In the genomic region with DNA sequence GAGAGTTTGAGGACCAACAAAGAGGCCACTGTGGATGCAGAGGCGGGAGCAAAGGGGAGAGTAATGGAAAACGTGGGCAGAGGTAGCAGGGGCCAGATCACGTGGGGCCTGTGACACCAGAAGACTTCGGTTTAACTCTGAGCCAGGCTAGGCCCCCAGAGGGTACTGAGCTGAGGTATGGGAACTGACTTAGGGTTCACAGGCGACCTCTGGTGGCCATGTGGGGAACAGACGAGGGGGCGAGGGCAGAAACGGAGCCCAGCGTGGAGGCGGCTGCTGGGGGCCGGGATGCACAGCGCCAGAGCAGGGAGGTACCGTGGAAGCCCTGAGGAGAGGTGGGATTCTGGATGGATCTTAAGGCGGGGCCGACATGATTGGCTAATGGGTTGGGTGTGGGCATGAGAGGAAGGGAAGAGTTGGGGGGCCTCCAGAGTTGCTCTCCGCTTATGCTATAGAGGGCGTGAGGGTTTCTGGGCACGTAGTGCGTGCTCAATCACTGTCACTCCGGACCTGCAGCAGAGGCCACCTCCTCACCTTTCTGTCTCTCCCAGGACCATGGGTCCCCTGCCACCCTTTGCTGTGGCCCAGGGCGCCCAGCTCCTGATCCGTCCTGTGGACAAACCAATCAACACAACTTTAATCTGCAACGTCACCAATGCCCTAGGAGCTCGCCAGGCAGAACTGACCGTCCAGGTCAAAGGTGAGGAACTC, we compare ENCODE assay signal across 9 cellular contexts. TPM values are rescaled to one million over a fixed set of nuclear protein-coding genes. Genes with fewer than 3 reads are reported as not detected.
DNase-seq lines count a peak whose midpoint lies in the region; ATAC-seq, FAIRE-seq and TF ChIP-seq lines count a peak whose summit lies in the region.
"Had no signal": no experiment of that assay in that cellular context is flagged by ENCODE, and none has a peak within 500 bp of the region (broad histone marks: within the 10 kb centered on the region; RNA-seq: fewer than 3 reads in every experiment).

No MANE protein-coding gene starts in this region.

- dilution Hi-C loops in endothelial cell of umbilical vein (cut with MboI; ENCODE audit: extremely low pct_ligation_motif_present, low sequenced_read_pairs), result no loop called here

- CTCF ChIA-PET in endothelial cell of umbilical vein (lab: Charles Lee), result interaction anchor here (0.6 to 13.3 kb wide), 23 partner anchors 9 to 189 kb away, joined by 3 to 272 read pairs (median 4); a partner anchor contains a TSS

- peaks cover 7 to 14% (median 12%) of the 10 kb centered on the region in 4 donors for H3K4me1 Mint-ChIP-seq in naive thymus-derived CD8-positive, alpha-beta T cell

- H2AFZ ChIP-seq in endothelial cell of umbilical vein (ENCODE audit: low read depth, low read length), result no peak overlapping the region

- peak; percentile 80 for FAIRE-seq in endothelial cell of umbilical vein (lab: Jason Lieb, UNC)

- TF ChIP-seq CTCF in endothelial cell of umbilical vein (IDR thresholded peaks at IDR 0.05; ENCODE audit: extremely low read depth in 1 of 2, insufficient read depth in 1 of 2, low read depth in 1 of 2, low read length in 2 of 2), result peak; percentile 87 to 95

- H3K9me3 ChIP-seq in endothelial cell of umbilical vein (replicated peaks; ENCODE audit: control insufficient read depth, insufficient read depth, low read length), result no peaks in the 10 kb centered on the region

- peaks cover 8% of the 10 kb centered on the region for H3K79me2 ChIP-seq in endothelial cell of umbilical vein (ENCODE audit: control insufficient read depth, insufficient read depth, low read length)

- peak; percentile 18 for DNase-seq in SKM-1 treated with dmso at 0.1 percent for 144 hours (lab: John Stamatoyannopoulos, UW; ENCODE audit: unreplicated experiment)
- DNase-seq in SKM-1 (lab: John Stamatoyannopoulos, UW; ENCODE audit: unreplicated experiment), result no peak
- peak; percentile 10 for DNase-seq in NCI-H774 (lab: John Stamatoyannopoulos, UW)
- peak; percentile 88 for DNase-seq in activated CD8-positive, alpha-beta memory T cell treated with anti-CD3 and anti-CD28 coated beads for 24 hours
- peak; percentile 60 for DNase-seq in endothelial cell of umbilical vein (ENCODE audit: low read depth, low spot score)
- peak; percentile 41 to 85 (median 63) for DNase-seq in naive thymus-derived CD8-positive, alpha-beta T cell
- peak; percentile 14 to 62 (median 52) for DNase-seq in stimulated activated naive CD4-positive, alpha-beta T cell (lab: John Stamatoyannopoulos, UW)

- H3K27ac ChIP-seq in endothelial cell of umbilical vein (ENCODE audit: insufficient read depth, low read depth, low read length), result no peak overlapping the region

- no peaks in the 10 kb centered on the region for H3K27me3 ChIP-seq in endothelial cell of umbilical vein (ENCODE audit: control insufficient read depth in 2 of 2, insufficient read depth in 2 of 2, low read length in 2 of 2)

- intact Hi-C loops in endothelial cell of umbilical vein (cut with micrococcal nuclease), result loop anchor here (1.0 kb wide), 5 partner anchors 49 to 113 kb away; no protein-coding TSS in a partner anchor

- H3K36me3 Mint-ChIP-seq in naive thymus-derived CD8-positive, alpha-beta T cell, result peaks cover 0 to 11% (median 0%) of the 10 kb centered on the region in 3 donors

- H3K27ac Mint-ChIP-seq in naive thymus-derived CD8-positive, alpha-beta T cell, result peak overlapping the region in 3 of 10 donors; percentile 7 to 58 (median 33)

- H3K4me1 ChIP-seq in endothelial cell of umbilical vein (ENCODE audit: control insufficient read depth, extremely low read depth, insufficient read depth, low read length), result no peaks in the 10 kb centered on the region

- POLR2A ChIA-PET in endothelial cell of umbilical vein (lab: Charles Lee), result interaction anchor here (1.0 to 1.7 kb wide), 2 partner anchors 69 to 86 kb away, joined by 4 to 7 read pairs; no protein-coding TSS in a partner anchor
- POLR2A ChIA-PET in naive thymus-derived CD8-positive, alpha-beta T cell (lab: Charles Lee), result interaction anchor here (1.0 kb wide), 1 partner anchor 19 kb away, joined by 3 read pairs; no protein-coding TSS in a partner anchor

- H3K9me1 ChIP-seq in endothelial cell of umbilical vein (replicated peaks; ENCODE audit: control insufficient read depth, extremely low read depth, insufficient read depth, low read length), result no peaks in the 10 kb centered on the region

- H3K4me2 ChIP-seq in endothelial cell of umbilical vein (ENCODE audit: insufficient read depth, low read length), result no peak overlapping the region

- TF ChIP-seq POLR2A in endothelial cell of umbilical vein (IDR thresholded peaks at IDR 0.05; ENCODE audit: low read depth, low read length), result peak; percentile 53

- H3K4me3 ChIP-seq in endothelial cell of umbilical vein (replicated peaks in 1 of 3; ENCODE audit: insufficient read depth in 1 of 3, low read depth in 1 of 3, low read length in 3 of 3), result no peak overlapping the region

- BruUV-seq in endothelial cell of umbilical vein (replicated peaks; lab: Mats Ljungman, UMichigan), result no TSS peak

- no peaks in the 10 kb centered on the region for H3K27me3 Mint-ChIP-seq in naive thymus-derived CD8-positive, alpha-beta T cell

- no peak overlapping the region for H3K4me3 Mint-ChIP-seq in naive thymus-derived CD8-positive, alpha-beta T cell

- no peak overlapping the region for H3K9ac ChIP-seq in endothelial cell of umbilical vein (replicated peaks; ENCODE audit: extremely low read depth, insufficient read depth, low read length)

- ATAC-seq in naive thymus-derived CD8-positive, alpha-beta T cell, result peak; percentile 53 to 67
- ATAC-seq in GM19023 (IDR thresholded peaks at IDR 0.05; ENCODE audit: unreplicated experiment), result no peak

- no peaks in the 10 kb centered on the region for H3K9me3 Mint-ChIP-seq in naive thymus-derived CD8-positive, alpha-beta T cell

- H4K20me1 ChIP-seq in endothelial cell of umbilical vein (replicated peaks; ENCODE audit: control insufficient read depth, extremely low read depth, insufficient read depth, low read length), result no peaks in the 10 kb centered on the region

- H3K36me3 ChIP-seq in endothelial cell of umbilical vein (ENCODE audit: control insufficient read depth in 2 of 2, extremely low read depth in 1 of 2, insufficient read depth in 2 of 2, low read length in 2 of 2), result peaks cover 43 to 49% of the 10 kb centered on the region in 2 experiments

TF ChIP-seq in endothelial cell of umbilical vein, 7 proteins besides CTCF, POLR2A, EP300 and RAD21:
- TF ChIP-seq GATA2 (IDR thresholded peaks at IDR 0.05; ENCODE audit: insufficient read depth, insufficient read length, low read depth, low read length), result no peak
- TF ChIP-seq, protein P1, sequence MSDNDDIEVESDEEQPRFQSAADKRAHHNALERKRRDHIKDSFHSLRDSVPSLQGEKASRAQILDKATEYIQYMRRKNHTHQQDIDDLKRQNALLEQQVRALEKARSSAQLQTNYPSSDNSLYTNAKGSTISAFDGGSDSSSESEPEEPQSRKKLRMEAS (IDR thresholded peaks at IDR 0.05; ENCODE audit: insufficient read depth, insufficient read length), result peak; percentile 15
- peak; percentile 79 for TF ChIP-seq POLR2AphosphoS5 (IDR thresholded peaks at IDR 0.05; ENCODE audit: insufficient read depth, low read depth, low read length)

RNA-seq across cellular contexts. Expression of a gene that starts 13.7 kb away (rescaled TPM):
- 133 and 199 TPM in 2 replicates for total RNA-seq in endothelial cell of umbilical vein
- polyA plus RNA-seq in endothelial cell of umbilical vein, result 226 and 276 TPM in 2 replicates
- polyA plus RNA-seq in endothelial cell of umbilical vein (2011; cell fraction: cytosol; rRNA removed), result 186 and 209 TPM in 2 replicates
- 237 and 251 TPM in 2 replicates for polyA plus RNA-seq in endothelial cell of umbilical vein (2011; cell fraction: nucleus; rRNA removed)
- polyA plus RNA-seq in endothelial cell of umbilical vein (2012), result 200 and 203 TPM in 2 replicates
- polyA minus RNA-seq in endothelial cell of umbilical vein, result 236 and 278 TPM in 2 replicates
- 32.5 TPM for polyA minus RNA-seq in endothelial cell of umbilical vein (2011; cell fraction: cytosol; rRNA and poly(A)+ RNA removed)
- polyA minus RNA-seq in endothelial cell of umbilical vein (2011; cell fraction: nucleus; rRNA and poly(A)+ RNA removed), result 124 and 132 TPM in 2 replicates
- total RNA-seq in naive thymus-derived CD8-positive, alpha-beta T cell, result 1 to 10 TPM; 3.7 to 3.8 TPM
- 1 to 10 TPM in 1 of 3 donors, under 1 TPM in 2; 0.11 to 1.4 (median 0.37) TPM for polyA plus RNA-seq in naive thymus-derived CD8-positive, alpha-beta T cell

RNA-seq across cellular contexts. Expression of a gene that starts 13.9 kb away (rescaled TPM):
- 9.9 and 13.0 TPM in 2 replicates for total RNA-seq in endothelial cell of umbilical vein
- polyA plus RNA-seq in endothelial cell of umbilical vein, result 14.5 and 23.2 TPM in 2 replicates
- 4.2 and 7.2 TPM in 2 replicates for polyA plus RNA-seq in endothelial cell of umbilical vein (2011; cell fraction: cytosol; rRNA removed)
- polyA plus RNA-seq in endothelial cell of umbilical vein (2011; cell fraction: nucleus; rRNA removed), result 68.3 and 92.4 TPM in 2 replicates
- polyA plus RNA-seq in endothelial cell of umbilical vein (2012), result 11.6 and 13.1 TPM in 2 replicates
- polyA minus RNA-seq in endothelial cell of umbilical vein, result 25.3 and 27.7 TPM in 2 replicates
- 0.72 TPM for polyA minus RNA-seq in endothelial cell of umbilical vein (2011; cell fraction: cytosol; rRNA and poly(A)+ RNA removed)
- 49.7 and 51.3 TPM in 2 replicates for polyA minus RNA-seq in endothelial cell of umbilical vein (2011; cell fraction: nucleus; rRNA and poly(A)+ RNA removed)
- total RNA-seq in naive thymus-derived CD8-positive, alpha-beta T cell, result 1 to 10 TPM; 1.9 to 3.6 TPM
- under 1 TPM in 1 of 3 donors, not detected in 2; 0.14 TPM for polyA plus RNA-seq in naive thymus-derived CD8-positive, alpha-beta T cell

RNA-seq across cellular contexts. Expression of a gene that starts 41.6 kb away (rescaled TPM):
- not detected in 2 replicates for total RNA-seq in endothelial cell of umbilical vein
- not detected in 2 replicates for polyA plus RNA-seq in endothelial cell of umbilical vein
- not detected in 2 replicates for polyA plus RNA-seq in endothelial cell of umbilical vein (2011; cell fraction: cytosol; rRNA removed)
- polyA plus RNA-seq in endothelial cell of umbilical vein (2011; cell fraction: nucleus; rRNA removed), result not detected in 2 replicates
- not detected in 2 replicates for polyA plus RNA-seq in endothelial cell of umbilical vein (2012)
- not detected in 2 replicates for polyA minus RNA-seq in endothelial cell of umbilical vein
- polyA minus RNA-seq in endothelial cell of umbilical vein (2011; cell fraction: cytosol; rRNA and poly(A)+ RNA removed), result not detected
- polyA minus RNA-seq in endothelial cell of umbilical vein (2011; cell fraction: nucleus; rRNA and poly(A)+ RNA removed), result not detected in 2 replicates
- total RNA-seq in naive thymus-derived CD8-positive, alpha-beta T cell, result not detected
- not detected for polyA plus RNA-seq in naive thymus-derived CD8-positive, alpha-beta T cell
- total RNA-seq: mononuclear cell had no signal

RNA-seq across cellular contexts. Expression of a gene that starts 44.0 kb away (rescaled TPM):
- total RNA-seq in endothelial cell of umbilical vein, result 0.35 TPM in 1 of 2 replicates, not detected in the other
- polyA plus RNA-seq in endothelial cell of umbilical vein, result 0.73 and 0.81 TPM in 2 replicates
- 0.58 and 0.59 TPM in 2 replicates for polyA plus RNA-seq in endothelial cell of umbilical vein (2011; cell fraction: cytosol; rRNA removed)
- polyA plus RNA-seq in endothelial cell of umbilical vein (2011; cell fraction: nucleus; rRNA removed), result 0.28 and 0.39 TPM in 2 replicates
- polyA plus RNA-seq in endothelial cell of umbilical vein (2012), result 0.78 and 1.4 TPM in 2 replicates
- polyA minus RNA-seq in endothelial cell of umbilical vein, result 0.42 TPM in 1 of 2 replicates, not detected in the other
- not detected for polyA minus RNA-seq in endothelial cell of umbilical vein (2011; cell fraction: cytosol; rRNA and poly(A)+ RNA removed)
- polyA minus RNA-seq in endothelial cell of umbilical vein (2011; cell fraction: nucleus; rRNA and poly(A)+ RNA removed), result not detected in 2 replicates
- not detected for total RNA-seq in naive thymus-derived CD8-positive, alpha-beta T cell
- not detected for polyA plus RNA-seq in naive thymus-derived CD8-positive, alpha-beta T cell
- total RNA-seq: mononuclear cell had no signal

Comparison
In these comparisons a context has a peak if more than half of its experiments do, and no peak if none do; other contexts are left out.
1. RNA of a gene that starts 13.7 kb away (total RNA-seq): 133 to 199 TPM in endothelial cell of umbilical vein; 3.7 to 3.8 TPM in naive thymus-derived CD8-positive, alpha-beta T cell; every median in the first group is over 10 times any median in the second.